ENCODE assay signal across 9 cellular contexts in genomic region chr20:23938118-23938438, GRCh38. TPM values are rescaled to one million over a fixed set of nuclear protein-coding genes. Genes with fewer than 3 reads are reported as not detected.
"Had no signal": no experiment of that assay in that cellular context is flagged by ENCODE, and none has a peak within 500 bp of the region (broad histone marks: within the 10 kb centered on the region; RNA-seq: fewer than 3 reads in every experiment).

No MANE protein-coding gene starts in this region.

- H3K9me3 ChIP-seq: HAP-1 had no signal

- H3K36me3 ChIP-seq: HAP-1 had no signal

- H3K27ac ChIP-seq: GM23248, HL-60 had no signal

- H3K4me1 ChIP-seq: HAP-1 had no signal

- H3K4me3 ChIP-seq: GM23248, HAP-1 had no signal

- DNase-seq: GM23248, HFFc6 had no signal

RNA-seq across cellular contexts. Expression of gene GGTLC1, which starts 50.5 kb away (rescaled TPM):
- total RNA-seq: GM23248, H4, H7, HepG2, HFFc6, HT1080 had no signal
- polyA plus RNA-seq: GM23248, HepG2, IgD-negative memory B cell had no signal

RNA-seq across cellular contexts. Expression of gene CST5, which starts 58.5 kb away (rescaled TPM):
- total RNA-seq: GM23248, H4, H7, HepG2, HFFc6, HT1080 had no signal
- polyA plus RNA-seq: GM23248, IgD-negative memory B cell had no signal
